ENCODE assay signal across 8 cellular contexts in the genomic region with DNA sequence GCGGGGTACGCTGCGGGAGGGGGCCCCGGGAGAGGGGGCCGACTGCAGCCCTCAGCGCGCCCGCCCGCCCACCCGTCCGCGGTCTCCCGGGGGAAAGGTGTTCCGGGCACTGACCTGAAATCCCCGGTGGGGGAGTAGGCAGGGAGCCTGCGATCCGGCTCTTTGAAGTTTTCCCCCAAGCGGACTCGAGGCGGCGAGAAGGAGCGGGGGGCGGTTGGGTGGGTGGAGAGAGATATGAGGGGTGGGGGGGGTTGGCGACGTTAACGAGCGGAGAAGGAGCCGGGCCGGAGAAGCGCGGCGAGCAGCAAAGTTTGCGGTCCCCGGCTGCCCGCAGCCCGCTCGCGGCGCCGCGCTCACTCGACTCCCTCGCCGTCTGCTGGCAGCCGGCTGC. TPM values are rescaled to one million over a fixed set of nuclear protein-coding genes. Genes with fewer than 3 reads are reported as not detected.
A peak's percentile ranks its signal among the peaks of the same experiment; 100 is the strongest.
DNase-seq lines count a peak whose midpoint lies in the region; ATAC-seq and TF ChIP-seq lines count a peak whose summit lies in the region.

No MANE protein-coding gene starts in this region.

- H3K4me1 ChIP-seq in HUES48 (ENCODE audit: control insufficient read depth, insufficient read depth, low read length) (peaks cover 30% of the 10 kb centered on the region), body of pancreas (peaks cover 23% of the 10 kb centered on the region), mononuclear cell (ENCODE audit: insufficient read depth, low read length) (peaks cover 49% of the 10 kb centered on the region)

- ATAC-seq in body of pancreas, result no peak
- ATAC-seq in HG03342 (IDR thresholded peaks at IDR 0.05; ENCODE audit: unreplicated experiment), result no peak

- WGBS in body of pancreas, 2 donors, result 1% methylated on average over 24 of the region's 45 CpGs; no CpG with 5 or more reads in 1 of the 2 donors

- H3K9ac ChIP-seq in HUES48 (ENCODE audit: low read depth, low read length), result no peak overlapping the region

- H3K27me3 ChIP-seq in HUES48 (ENCODE audit: control insufficient read depth, insufficient read depth, low read length) (peaks cover 44% of the 10 kb centered on the region), body of pancreas (no peaks in the 10 kb centered on the region), mononuclear cell (ENCODE audit: insufficient read depth, low read length) (no peaks in the 10 kb centered on the region)

- TF ChIP-seq CTCF in body of pancreas (IDR thresholded peaks at IDR 0.05), result no peak

- H3K4me3 ChIP-seq in HUES48 (ENCODE audit: low read depth, low read length) (peak overlapping the region; percentile 74; the same call in 1 of the 2 replicates), body of pancreas (peak overlapping the region; percentile 3 to 39), mononuclear cell (ENCODE audit: low read length) (peak overlapping the region; percentile 53)

- intact Hi-C loops in body of pancreas (cut with DNase I), result loop anchor here (10.0 kb wide), 1 partner anchor 58 kb away; no protein-coding TSS in a partner anchor

- H3K27ac ChIP-seq in HUES48 (ENCODE audit: low read depth, low read length) (peak overlapping the region; percentile 66), body of pancreas (peak overlapping the region; percentile 83 to 94 (median 90))

- DNase-seq in AG08396 (ENCODE audit: low spot score), result peak; percentile 35
- peak in 1 of 4 donors; percentile 42 for DNase-seq in body of pancreas
- no peak for DNase-seq in OCI-M2 (lab: John Stamatoyannopoulos, UW; ENCODE audit: unreplicated experiment)
- no peak for DNase-seq in G401 (ENCODE audit: low spot score)
- DNase-seq in NCI-H345 treated with DMSO at 0.1 percent for 48 hours (lab: John Stamatoyannopoulos, UW; ENCODE audit: unreplicated experiment), result no peak

- no peak for TF ChIP-seq POLR2A in body of pancreas (IDR thresholded peaks at IDR 0.05)

- in situ Hi-C loops in G401 (cut with HindIII; ENCODE audit: low sequenced_read_pairs), result no loop called here

- H3K9me3 ChIP-seq in HUES48 (ENCODE audit: control insufficient read depth, insufficient read depth, low read length) (0 out of 2 replicates have a peak, but pooled peaks cover 5% of the 10 kb centered on the region), body of pancreas (no peaks in the 10 kb centered on the region), mononuclear cell (ENCODE audit: low read depth, low read length) (no peaks in the 10 kb centered on the region)

- H3K36me3 ChIP-seq in HUES48 (ENCODE audit: control insufficient read depth, insufficient read depth, low read length), result no peaks in the 10 kb centered on the region
- H3K36me3 ChIP-seq in body of pancreas (replicated peaks in 1 of 2; ENCODE audit: insufficient read depth in 1 of 2, low read depth in 2 of 2), result no peaks in the 10 kb centered on the region

RNA-seq across cellular contexts. Expression of a gene that starts 0.7 kb away (rescaled TPM):
- total RNA-seq in body of pancreas (10 to 100 TPM; 13.2 to 23.6 TPM), mononuclear cell (42.3 TPM)
- total RNA-seq in G401 (2014; rRNA removed; shearing (Covaris generic)), result 21.3 and 28.8 TPM in 2 replicates

Comparison
In these comparisons a context has a peak if more than half of its experiments do, and no peak if none do; other contexts are left out.
1. H3K4me3 ChIP-seq: peak in every context shown above with its lines; median percentile 74 in HUES48; 53 in mononuclear cell; 21 in body of pancreas.